Comparison of ENCODE assay signal across 20 cellular contexts in genomic region chr9:126875780-126876510, GRCh38. TPM values are rescaled to one million over a fixed set of nuclear protein-coding genes. Genes with fewer than 3 reads are reported as not detected.
DNase-seq lines count a peak whose midpoint lies in the region; ATAC-seq and TF ChIP-seq lines count a peak whose summit lies in the region.
"Had no signal": no experiment of that assay in that cellular context is flagged by ENCODE, and none has a peak within 500 bp of the region (broad histone marks: within the 10 kb centered on the region; RNA-seq: fewer than 3 reads in every experiment).

No MANE protein-coding gene starts in this region.

- no peaks in the 10 kb centered on the region for H3K27me3 Mint-ChIP-seq in activated CD4-positive, alpha-beta memory T cell treated with anti-CD3 and anti-CD28 coated beads for 36 hours
- H3K27me3 Mint-ChIP-seq in activated CD4-positive, alpha-beta memory T cell treated with anti-CD3 and anti-CD28 coated beads, Interleukin-2, amount 10 ng/mL, durations not matched to agents 7 days and 5 days, result no peaks in the 10 kb centered on the region
- peaks cover 0 to 2% (median 2%) of the 10 kb centered on the region in 3 donors for H3K27me3 Mint-ChIP-seq in immature natural killer cell (ENCODE audit: low read depth in 3 of 3)
- H3K27me3 Mint-ChIP-seq in osteocyte (ENCODE audit: unreplicated experiment), result no peaks in the 10 kb centered on the region
- H3K27me3 Mint-ChIP-seq: activated CD4-positive, alpha-beta T cell treated with anti-CD3 and anti-CD28 coated beads, Interleukin-2, amount 10 ng/mL, durations not matched to agents 24 days and 14 days had no signal

- no peak overlapping the region for H3K4me3 Mint-ChIP-seq in activated CD4-positive, alpha-beta memory T cell treated with anti-CD3 and anti-CD28 coated beads for 36 hours
- no peak overlapping the region for H3K4me3 Mint-ChIP-seq in activated CD4-positive, alpha-beta memory T cell treated with anti-CD3 and anti-CD28 coated beads, Interleukin-2, amount 10 ng/mL, durations not matched to agents 7 days and 5 days
- H3K4me3 Mint-ChIP-seq in immature natural killer cell (no peak overlapping the region), osteocyte (ENCODE audit: unreplicated experiment) (no peak overlapping the region)
- H3K4me3 Mint-ChIP-seq: activated CD4-positive, alpha-beta T cell treated with anti-CD3 and anti-CD28 coated beads, Interleukin-2, amount 10 ng/mL, durations not matched to agents 24 days and 14 days; H9 had no signal

- H3K9me3 Mint-ChIP-seq in activated CD4-positive, alpha-beta memory T cell treated with anti-CD3 and anti-CD28 coated beads for 36 hours, result no peaks in the 10 kb centered on the region
- H3K9me3 Mint-ChIP-seq in activated CD4-positive, alpha-beta memory T cell treated with anti-CD3 and anti-CD28 coated beads, Interleukin-2, amount 10 ng/mL, durations not matched to agents 7 days and 5 days, result no peaks in the 10 kb centered on the region
- no peaks in the 10 kb centered on the region for H3K9me3 Mint-ChIP-seq in immature natural killer cell
- H3K9me3 Mint-ChIP-seq in osteocyte (ENCODE audit: unreplicated experiment), result no peaks in the 10 kb centered on the region
- H3K9me3 Mint-ChIP-seq: activated CD4-positive, alpha-beta T cell treated with anti-CD3 and anti-CD28 coated beads, Interleukin-2, amount 10 ng/mL, durations not matched to agents 24 days and 14 days had no signal

- H3K4me1 Mint-ChIP-seq in activated CD4-positive, alpha-beta memory T cell treated with anti-CD3 and anti-CD28 coated beads for 36 hours (ENCODE audit: low read depth), result peaks cover 22% of the 10 kb centered on the region
- H3K4me1 Mint-ChIP-seq in activated CD4-positive, alpha-beta memory T cell treated with anti-CD3 and anti-CD28 coated beads, Interleukin-2, amount 10 ng/mL, durations not matched to agents 7 days and 5 days, result peaks cover 21% of the 10 kb centered on the region
- H3K4me1 Mint-ChIP-seq in immature natural killer cell (peaks cover 45 to 64% of the 10 kb centered on the region in 2 donors), osteocyte (ENCODE audit: unreplicated experiment) (peaks cover 19% of the 10 kb centered on the region)
- H3K4me1 Mint-ChIP-seq: H9 had no signal

- peak overlapping the region; percentile 13 for H3K27ac Mint-ChIP-seq in activated CD4-positive, alpha-beta memory T cell treated with anti-CD3 and anti-CD28 coated beads for 36 hours
- H3K27ac Mint-ChIP-seq in activated CD4-positive, alpha-beta memory T cell treated with anti-CD3 and anti-CD28 coated beads, Interleukin-2, amount 10 ng/mL, durations not matched to agents 7 days and 5 days, result no peak overlapping the region
- peak overlapping the region; percentile 17 to 91 (median 68) for H3K27ac Mint-ChIP-seq in immature natural killer cell
- H3K27ac Mint-ChIP-seq in osteocyte (ENCODE audit: unreplicated experiment), result peak overlapping the region; percentile 68
- H3K27ac Mint-ChIP-seq: activated CD4-positive, alpha-beta T cell treated with anti-CD3 and anti-CD28 coated beads, Interleukin-2, amount 10 ng/mL, durations not matched to agents 24 days and 14 days had no signal

- intact Hi-C loops in activated CD4-positive, alpha-beta memory T cell treated with anti-CD3 and anti-CD28 coated beads for 36 hours (cut with micrococcal nuclease), result no loop called here

- POLR2A ChIA-PET in activated CD4-positive, alpha-beta memory T cell treated with anti-CD3 and anti-CD28 coated beads for 36 hours (lab: Charles Lee), result no interaction called here
- POLR2A ChIA-PET in activated CD4-positive, alpha-beta memory T cell treated with anti-CD3 and anti-CD28 coated beads, Interleukin-2, amount 10 ng/mL, durations not matched to agents 7 days and 5 days (lab: Charles Lee), result no interaction called here

- no peak for ATAC-seq in GM21723 (IDR thresholded peaks at IDR 0.05; ENCODE audit: unreplicated experiment)

- H3K36me3 Mint-ChIP-seq in activated CD4-positive, alpha-beta memory T cell treated with anti-CD3 and anti-CD28 coated beads for 36 hours, result peaks cover 15% of the 10 kb centered on the region
- peaks cover 28% of the 10 kb centered on the region for H3K36me3 Mint-ChIP-seq in activated CD4-positive, alpha-beta memory T cell treated with anti-CD3 and anti-CD28 coated beads, Interleukin-2, amount 10 ng/mL, durations not matched to agents 7 days and 5 days (ENCODE audit: low read depth)
- H3K36me3 Mint-ChIP-seq in immature natural killer cell (peaks cover 4 to 21% (median 10%) of the 10 kb centered on the region in 3 donors), osteocyte (ENCODE audit: unreplicated experiment) (peaks cover 21% of the 10 kb centered on the region)

- no peak for TF ChIP-seq CTCF in osteocyte (IDR thresholded peaks at IDR 0.05)

- CTCF ChIA-PET in activated CD4-positive, alpha-beta memory T cell treated with anti-CD3 and anti-CD28 coated beads for 36 hours (lab: Charles Lee), result no interaction called here
- CTCF ChIA-PET in activated CD4-positive, alpha-beta memory T cell treated with anti-CD3 and anti-CD28 coated beads, Interleukin-2, amount 10 ng/mL, durations not matched to agents 7 days and 5 days (lab: Charles Lee), result no interaction called here

- no peak for DNase-seq in activated CD4-positive, alpha-beta memory T cell treated with anti-CD3 and anti-CD28 coated beads for 36 hours
- DNase-seq in activated CD4-positive, alpha-beta memory T cell treated with anti-CD3 and anti-CD28 coated beads, Interleukin-2, amount 10 ng/mL, durations not matched to agents 7 days and 5 days, result no peak
- DNase-seq in M059J (ENCODE audit: low read depth), result peak; percentile 7
- DNase-seq in immature natural killer cell, result no peak
- DNase-seq in osteocyte (ENCODE audit: extremely low spot score, unreplicated experiment), result no peak
- no peak for DNase-seq in activated gamma-delta T cell treated with Interleukin-2 at 50 U/mL for 16 hours
- no peak for DNase-seq in Ammon's horn (ENCODE audit: low spot score)
- DNase-seq: activated CD4-positive, alpha-beta T cell treated with anti-CD3 and anti-CD28 coated beads, Interleukin-2, amount 10 ng/mL, durations not matched to agents 24 days and 14 days; activated gamma-delta T cell; amniotic stem cell; BE2C; cortex of kidney; H9; NCI-H1105 treated with DMSO at 0.1 percent for 48 hours; NCI-H2029 treated with DMSO at 0.1 percent for 48 hours; NCI-H226; NCI-H748 treated with DMSO at 0.1 percent for 48 hours; nucleus accumbens; stimulated activated CD4-positive, alpha-beta T cell treated with anti-CD3 and anti-CD28 coated beads, Interleukin-1b, Interleukin-23, amount 100 ng/mL, for 48 hours had no signal

RNA-seq across cellular contexts. Expression of gene ZBTB34, which starts 15.5 kb away (rescaled TPM):
- total RNA-seq in activated CD4-positive, alpha-beta memory T cell treated with anti-CD3 and anti-CD28 coated beads for 36 hours, result 1 to 10 TPM; 4.0 to 4.5 TPM
- total RNA-seq in activated CD4-positive, alpha-beta memory T cell treated with anti-CD3 and anti-CD28 coated beads, Interleukin-2, amount 10 ng/mL, durations not matched to agents 7 days and 5 days, result 1 to 10 TPM; 8.2 TPM
- 1.9 and 4.3 TPM in 2 replicates for total RNA-seq in M059J (2014; rRNA removed; shearing (Covaris generic))
- polyA plus RNA-seq in immature natural killer cell, result 1 to 10 TPM in 1 of 3 donors, under 1 TPM in 1, not detected in 1; 0.96 to 1.2 TPM
- 13.9 and 14.0 TPM in 2 replicates for total RNA-seq in osteocyte

RNA-seq across cellular contexts. Expression of gene RALGPS1, which starts 38.6 kb away (rescaled TPM):
- total RNA-seq in activated CD4-positive, alpha-beta memory T cell treated with anti-CD3 and anti-CD28 coated beads for 36 hours, result 1 to 10 TPM; 2.1 to 3.1 TPM
- 1 to 10 TPM; 2.8 to 3.4 TPM for total RNA-seq in activated CD4-positive, alpha-beta memory T cell treated with anti-CD3 and anti-CD28 coated beads, Interleukin-2, amount 10 ng/mL, durations not matched to agents 7 days and 5 days
- total RNA-seq in M059J (2014; rRNA removed; shearing (Covaris generic)), result 3.6 and 9.8 TPM in 2 replicates
- 1 to 10 TPM; 2.6 to 3.4 (median 2.9) TPM for polyA plus RNA-seq in immature natural killer cell
- total RNA-seq in osteocyte, result 8.7 and 9.9 TPM in 2 replicates
